In genomic region chr11:123429851-123430735, GRCh38 we compare ENCODE assay signal across 8 cellular contexts. TPM values are rescaled to one million over a fixed set of nuclear protein-coding genes. Genes with fewer than 3 reads are reported as not detected.
DNase-seq lines count a peak whose midpoint lies in the region; ATAC-seq, FAIRE-seq and TF ChIP-seq lines count a peak whose summit lies in the region.

Gene GRAMD1B, plus strand, starts transcription at chr11:123430269. Its CDS starts 524 bp downstream, at chr11:123430793.

- peak within 1 kb of the TSS; percentile 97 for H3K27ac ChIP-seq in osteoblast (ENCODE audit: low read depth, low read length)
- H3K27ac ChIP-seq in thymus (ENCODE audit: low read depth): peak within 1 kb of the TSS; percentile 88

- ATAC-seq in HG03095 (IDR thresholded peaks at IDR 0.05; ENCODE audit: unreplicated experiment): peak; percentile 47

- H4K20me1 ChIP-seq in osteoblast (ENCODE audit: insufficient read depth, low read length): peaks cover 10% of the 10 kb centered on the region

- DNase-seq in GM18507 (ENCODE audit: extremely low spot score, insufficient read length, low read depth) (peak; percentile 32), NOMO-1 treated with dmso at 0.1 percent for 144 hours (lab: John Stamatoyannopoulos, UW; ENCODE audit: unreplicated experiment) (peak; percentile 61), activated T-helper 1 cell treated with Interleukin-2 at 50 U/mL for 16 hours (ENCODE audit: low read depth) (peak; percentile 67), foreskin fibroblast (peak; percentile 38 to 63), osteoblast (ENCODE audit: insufficient read length, low spot score, missing footprints) (peak; percentile 97), NCI-H226 (no peak)

- peaks cover 44% of the 10 kb centered on the region for H3K79me2 ChIP-seq in osteoblast (ENCODE audit: insufficient read depth, low read length)

- H3K4me2 ChIP-seq in osteoblast (ENCODE audit: insufficient read depth, low read length): peak within 1 kb of the TSS; percentile 99

- peak within 1 kb of the TSS; percentile 78 to 83 for H3K4me3 ChIP-seq in foreskin fibroblast (ENCODE audit: low read depth in 1 of 2, low read length in 2 of 2)
- H3K4me3 ChIP-seq in osteoblast (ENCODE audit: insufficient read depth, low read length): peak within 1 kb of the TSS; percentile 93
- H3K4me3 ChIP-seq in thymus (ENCODE audit: low read length): peak within 1 kb of the TSS; percentile 74

- H3K4me1 ChIP-seq in osteoblast (ENCODE audit: insufficient read depth, low read length): peaks cover 39% of the 10 kb centered on the region
- peaks cover 48% of the 10 kb centered on the region for H3K4me1 ChIP-seq in thymus (ENCODE audit: control insufficient read depth, insufficient read depth, low read length)

- no peaks in the 10 kb centered on the region for H3K9me3 ChIP-seq in osteoblast (ENCODE audit: low read depth, low read length)
- H3K9me3 ChIP-seq in thymus (ENCODE audit: control insufficient read depth): no peaks in the 10 kb centered on the region

- H2AFZ ChIP-seq in osteoblast (ENCODE audit: low read length): peak within 1 kb of the TSS; percentile 89

- 2% methylated on average over 58 of the region's 58 CpGs for WGBS in thymus

- TF ChIP-seq CTCF in foreskin fibroblast (IDR thresholded peaks at IDR 0.05; ENCODE audit: low read depth, low read length): peak; percentile 28
- TF ChIP-seq CTCF in osteoblast (IDR thresholded peaks at IDR 0.05; ENCODE audit: extremely low read depth, low read depth, low read length): no peak

- FAIRE-seq in GM18507 (lab: Jason Lieb, UNC): peak; percentile 61

- H3K27me3 ChIP-seq in osteoblast (ENCODE audit: insufficient read depth, low read length): peaks cover 4% of the 10 kb centered on the region
- H3K27me3 ChIP-seq in thymus (ENCODE audit: control insufficient read depth, insufficient read depth): no peaks in the 10 kb centered on the region

- H3K36me3 ChIP-seq in osteoblast (ENCODE audit: insufficient read depth, low read length): peaks cover 4% of the 10 kb centered on the region
- no peaks in the 10 kb centered on the region for H3K36me3 ChIP-seq in thymus (ENCODE audit: control insufficient read depth, insufficient read depth)

RNA-seq across cellular contexts. Expression of gene GRAMD1B, which starts in this region (rescaled TPM):
- 15.2 and 16.8 TPM in 2 replicates for total RNA-seq in osteoblast
- 4.8 TPM for polyA plus RNA-seq in thymus
